In the genomic region with DNA sequence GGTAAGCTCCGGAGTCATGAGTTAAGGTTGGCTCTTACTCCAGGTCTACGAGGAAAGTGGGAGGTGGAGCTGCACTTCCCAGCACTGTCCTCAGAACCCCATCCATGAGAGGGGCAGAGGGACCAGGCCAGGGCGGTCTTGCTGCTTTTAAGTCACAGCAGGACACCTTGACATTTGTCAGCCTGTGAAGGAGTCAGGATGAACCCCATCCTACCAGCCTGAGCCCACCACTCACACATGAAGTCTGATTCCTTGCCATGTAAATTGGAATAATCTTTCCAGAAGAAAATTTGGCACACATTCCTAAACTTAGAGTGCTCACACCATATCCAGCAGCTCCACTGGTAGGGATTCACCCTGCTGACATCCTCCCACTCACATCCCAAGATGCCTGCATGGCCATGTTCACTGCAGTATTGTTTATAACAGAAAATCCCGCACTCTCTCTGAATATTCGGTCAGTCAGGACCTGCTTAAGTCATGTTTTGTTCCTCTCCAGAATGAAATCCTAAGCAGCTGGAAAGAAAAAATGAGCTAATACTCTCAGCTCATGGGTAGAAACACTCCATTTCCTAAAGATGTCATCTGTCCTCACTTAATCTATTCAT, we compare ENCODE assay signal across 19 cellular contexts.
"Had no signal": no experiment of that assay in that cellular context is flagged by ENCODE, and none has a peak within 500 bp of the region (broad histone marks: within the 10 kb centered on the region; RNA-seq: fewer than 3 reads in every experiment).

No MANE protein-coding gene starts in this region.

- DNase-seq: activated CD4-positive, alpha-beta T cell treated with anti-CD3 and anti-CD28 coated beads for 36 hours; activated CD4-positive, alpha-beta T cell treated with anti-CD3 and anti-CD28 coated beads, Interleukin-2, amount 50 U/mL, for 48 hours; activated gamma-delta T cell; activated T-cell treated with anti-CD3 and anti-CD28 coated beads, Interleukin-2, amount 50 U/mL, for 4 hours; cerebellar nuclear complex; dermis blood vessel endothelial cell; effector memory CD8-positive, alpha-beta T cell; stimulated activated CD4-positive, alpha-beta T cell treated with anti-CD3 and anti-CD28 coated beads, Interleukin-12 subunit alpha, Interleukin-12 subunit beta, amount 100 ng/mL, for 4 hours; stimulated activated CD4-positive, alpha-beta T cell treated with anti-CD3 and anti-CD28 coated beads, Interleukin-1b, Interleukin-23, amount 100 ng/mL, for 48 hours; stimulated activated naive CD4-positive, alpha-beta T cell; uterus had no signal

- H3K27ac ChIP-seq: adrenal gland, epithelial cell of prostate, heart left ventricle, SK-N-MC, tibial artery, uterus had no signal

- H3K4me3 ChIP-seq: adrenal gland, heart left ventricle, SK-N-MC, tibial artery, uterus had no signal

- H3K4me1 Mint-ChIP-seq: WTC11 had no signal

- ATAC-seq: activated CD4-positive, alpha-beta T cell treated with anti-CD3 and anti-CD28 coated beads for 36 hours; activated naive CD4-positive, alpha-beta T cell treated with anti-CD3 and anti-CD28 coated beads, Interleukin-2, amount 50 U/mL, for 72 hours; activated T-cell treated with anti-CD3 and anti-CD28 coated beads, Interleukin-2, amount 50 U/mL, for 4 hours; effector memory CD8-positive, alpha-beta T cell; heart left ventricle; WTC11 had no signal

- H3K36me3 ChIP-seq: adrenal gland, heart left ventricle, tibial artery, uterus had no signal

- H3K4me1 ChIP-seq: adrenal gland, heart left ventricle, tibial artery, uterus had no signal

- H3K27me3 ChIP-seq: tibial artery, uterus had no signal

- H3K36me3 Mint-ChIP-seq: activated naive CD4-positive, alpha-beta T cell treated with anti-CD3 and anti-CD28 coated beads, Interleukin-2, amount 50 U/mL, for 72 hours had no signal

- H3K27ac Mint-ChIP-seq: activated CD4-positive, alpha-beta T cell treated with anti-CD3 and anti-CD28 coated beads for 36 hours; activated naive CD4-positive, alpha-beta T cell treated with anti-CD3 and anti-CD28 coated beads, Interleukin-2, amount 50 U/mL, for 72 hours; effector memory CD8-positive, alpha-beta T cell; nephron; WTC11 had no signal

- H3K9me3 ChIP-seq: adrenal gland had no signal

- H3K4me3 Mint-ChIP-seq: activated CD4-positive, alpha-beta T cell treated with anti-CD3 and anti-CD28 coated beads for 36 hours; activated T-cell treated with anti-CD3 and anti-CD28 coated beads, Interleukin-2, amount 50 U/mL, for 4 hours; effector memory CD8-positive, alpha-beta T cell; nephron; WTC11 had no signal
